15 cellular contexts compared by ENCODE assay signal in the genomic region with DNA sequence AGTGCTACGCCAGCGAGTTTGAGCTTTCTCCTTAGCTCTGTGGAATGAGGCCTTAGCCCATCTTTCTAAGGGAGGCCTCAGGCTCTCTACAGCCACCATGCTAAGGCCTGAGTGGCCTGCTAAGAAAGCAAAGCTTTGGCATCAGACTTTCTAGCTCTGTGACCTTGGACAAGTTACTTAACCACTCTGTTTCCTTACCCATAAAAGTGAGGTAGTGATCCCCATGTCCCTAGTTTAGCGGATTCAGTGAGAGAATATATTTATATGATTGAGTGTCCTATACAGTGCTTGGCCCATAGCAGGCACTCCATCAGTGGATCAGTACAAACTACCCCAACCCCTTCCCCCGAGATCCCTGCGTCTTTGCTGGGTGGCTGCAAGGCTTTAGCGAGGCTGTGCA. TPM values are rescaled to one million over a fixed set of nuclear protein-coding genes. Genes with fewer than 3 reads are reported as not detected.
DNase-seq lines count a peak whose midpoint lies in the region; ATAC-seq and TF ChIP-seq lines count a peak whose summit lies in the region.
"Had no signal": no experiment of that assay in that cellular context is flagged by ENCODE, and none has a peak within 500 bp of the region (broad histone marks: within the 10 kb centered on the region; RNA-seq: fewer than 3 reads in every experiment).

No MANE protein-coding gene starts in this region.

- H3K27ac ChIP-seq in CD4-positive, CD25-positive, alpha-beta regulatory T cell (ENCODE audit: insufficient read depth, low read length, poor library complexity, severe bottlenecking): no peak overlapping the region
- H3K27ac ChIP-seq in sigmoid colon: peak overlapping the region; percentile 38 to 71 (median 62)

- peaks cover 63% of the 10 kb centered on the region for H3K36me3 ChIP-seq in CD4-positive, CD25-positive, alpha-beta regulatory T cell (ENCODE audit: control insufficient read depth, insufficient read depth, low read length)
- H3K36me3 ChIP-seq in endocrine pancreas (ENCODE audit: control insufficient read depth, insufficient read depth, low read length): peaks cover 3% of the 10 kb centered on the region
- H3K36me3 ChIP-seq in sigmoid colon: peaks cover 11 to 75% (median 37%) of the 10 kb centered on the region in 4 donors

- TF ChIP-seq EP300 in sigmoid colon (IDR thresholded peaks at IDR 0.05): no peak

- intact Hi-C loops in sigmoid colon (cut with DNase I): no loop called here

- CTCF ChIA-PET in T-cell (lab: Charles Lee): no interaction called here

- no peak for TF ChIP-seq POLR2A in sigmoid colon (IDR thresholded peaks at IDR 0.05)

- peaks cover 0 to 2% (median 0%) of the 10 kb centered on the region in 7 donors for H3K9me3 Mint-ChIP-seq in CD4-positive, CD25-positive, alpha-beta regulatory T cell
- H3K9me3 Mint-ChIP-seq in HFFc6 (no peaks in the 10 kb centered on the region), T-cell (no peaks in the 10 kb centered on the region)
- H3K9me3 Mint-ChIP-seq: activated CD4-positive, alpha-beta memory T cell treated with anti-CD3 and anti-CD28 coated beads for 36 hours had no signal

- no peaks in the 10 kb centered on the region for H3K27me3 Mint-ChIP-seq in CD4-positive, CD25-positive, alpha-beta regulatory T cell
- no peaks in the 10 kb centered on the region for H3K27me3 Mint-ChIP-seq in HFFc6 (ENCODE audit: insufficient read depth)
- no peaks in the 10 kb centered on the region for H3K27me3 Mint-ChIP-seq in T-cell
- H3K27me3 Mint-ChIP-seq: activated CD4-positive, alpha-beta memory T cell treated with anti-CD3 and anti-CD28 coated beads for 36 hours had no signal

- H3K9ac ChIP-seq in endocrine pancreas (ENCODE audit: control insufficient read depth, insufficient read depth, low read length): peak overlapping the region; percentile 35

- WGBS in sigmoid colon, 2 donors: 56 to 77% methylated on average over 6 of the region's 6 CpGs

- H3K9me3 ChIP-seq in CD4-positive, CD25-positive, alpha-beta regulatory T cell (ENCODE audit: control insufficient read depth in 2 of 2, low read length in 2 of 2): no peaks in the 10 kb centered on the region
- no peaks in the 10 kb centered on the region for H3K9me3 ChIP-seq in endocrine pancreas (ENCODE audit: control insufficient read depth, low read length)
- H3K9me3 ChIP-seq in sigmoid colon: no peaks in the 10 kb centered on the region

- no peaks in the 10 kb centered on the region for H3K27me3 ChIP-seq in CD4-positive, CD25-positive, alpha-beta regulatory T cell (ENCODE audit: control insufficient read depth, insufficient read depth, low read length)
- no peaks in the 10 kb centered on the region for H3K27me3 ChIP-seq in endocrine pancreas (ENCODE audit: control insufficient read depth, insufficient read depth, low read length)
- no peaks in the 10 kb centered on the region for H3K27me3 ChIP-seq in sigmoid colon

- H3K4me3 ChIP-seq in CD4-positive, CD25-positive, alpha-beta regulatory T cell (ENCODE audit: low read depth, low read length): no peak overlapping the region
- H3K4me3 ChIP-seq in endocrine pancreas (ENCODE audit: control insufficient read depth, insufficient read depth, low read length): no peak overlapping the region
- no peak overlapping the region for H3K4me3 ChIP-seq in sigmoid colon

- no peak for DNase-seq in CD4-positive, CD25-positive, alpha-beta regulatory T cell
- no peak for DNase-seq in HFFc6
- no peak for DNase-seq in sigmoid colon
- DNase-seq in T-cell: no peak
- DNase-seq in stimulated activated naive CD4-positive, alpha-beta T cell treated with Interleukin-2 at 50 U/mL for 16 hours (lab: John Stamatoyannopoulos, UW): no peak
- DNase-seq: activated CD4-positive, alpha-beta memory T cell treated with anti-CD3 and anti-CD28 coated beads for 36 hours; GDM1; MV-4-11; NCI-H2081 treated with DMSO at 0.1 percent for 48 hours; NCI-H526 treated with DMSO at 0.1 percent for 48 hours; stimulated activated CD4-positive, alpha-beta T cell treated with anti-CD3 and anti-CD28 coated beads, Interleukin-4, amount 100 ng/mL, for 1 hour; stimulated activated CD8-positive, alpha-beta memory T cell treated with anti-CD3 and anti-CD28 coated beads, Interleukin-4, amount 100 ng/mL, for 48 hours had no signal

- ATAC-seq in CD4-positive, CD25-positive, alpha-beta regulatory T cell (ENCODE audit: low read depth in 2 of 2): no peak
- ATAC-seq in T-cell (replicated peaks in 1 of 4): no peak
- ATAC-seq in HG03439 (IDR thresholded peaks at IDR 0.05; ENCODE audit: unreplicated experiment): no peak
- no peak for ATAC-seq in HG03378 (IDR thresholded peaks at IDR 0.05; ENCODE audit: unreplicated experiment)

- POLR2A ChIA-PET in T-cell (lab: Charles Lee): no interaction called here

- H3K4me1 ChIP-seq in CD4-positive, CD25-positive, alpha-beta regulatory T cell (ENCODE audit: control insufficient read depth, insufficient read depth, low read length, poor library complexity, severe bottlenecking): peaks cover 27% of the 10 kb centered on the region
- peaks cover 12% of the 10 kb centered on the region for H3K4me1 ChIP-seq in endocrine pancreas (ENCODE audit: control insufficient read depth, insufficient read depth, low read length)
- peaks cover 0 to 67% (median 61%) of the 10 kb centered on the region in 4 donors for H3K4me1 ChIP-seq in sigmoid colon

- H3K27ac Mint-ChIP-seq in CD4-positive, CD25-positive, alpha-beta regulatory T cell: peak overlapping the region in 2 of 3 donors; percentile 20 to 77
- peak overlapping the region; percentile 73 for H3K27ac Mint-ChIP-seq in HFFc6
- peak overlapping the region in 1 of 2 donors; percentile 52 for H3K27ac Mint-ChIP-seq in T-cell

- peaks cover 47% of the 10 kb centered on the region for H3K36me3 Mint-ChIP-seq in CD4-positive, CD25-positive, alpha-beta regulatory T cell
- peaks cover 66% of the 10 kb centered on the region for H3K36me3 Mint-ChIP-seq in HFFc6 (ENCODE audit: low read depth)
- H3K36me3 Mint-ChIP-seq in T-cell: peaks cover 57% of the 10 kb centered on the region

- peak overlapping the region in 1 of 4 donors; percentile 43 for H3K4me3 Mint-ChIP-seq in CD4-positive, CD25-positive, alpha-beta regulatory T cell
- H3K4me3 Mint-ChIP-seq in HFFc6 (no peak overlapping the region), T-cell (no peak overlapping the region)
- H3K4me3 Mint-ChIP-seq: activated CD4-positive, alpha-beta memory T cell treated with anti-CD3 and anti-CD28 coated beads for 36 hours had no signal

- peaks cover 29 to 78% (median 42%) of the 10 kb centered on the region in 4 donors for H3K4me1 Mint-ChIP-seq in CD4-positive, CD25-positive, alpha-beta regulatory T cell
- peaks cover 72% of the 10 kb centered on the region for H3K4me1 Mint-ChIP-seq in HFFc6 (ENCODE audit: low read depth)
- H3K4me1 Mint-ChIP-seq in T-cell: peaks cover 69 to 79% (median 72%) of the 10 kb centered on the region in 3 donors

- TF ChIP-seq CTCF in HFFc6 (IDR thresholded peaks at IDR 0.05) (no peak), sigmoid colon (IDR thresholded peaks at IDR 0.05) (no peak)

RNA-seq across cellular contexts. Expression of a gene that starts 4.0 kb away (rescaled TPM):
- total RNA-seq in CD4-positive, CD25-positive, alpha-beta regulatory T cell: 19.1 TPM
- polyA plus RNA-seq in CD4-positive, CD25-positive, alpha-beta regulatory T cell: 10 to 100 TPM; 11.9 to 18.4 (median 13.2) TPM
- 10 to 100 TPM; 27.6 to 36.3 (median 29.4) TPM for total RNA-seq in HFFc6 (2021; fragmentation: NEBNext Ultra II Directional; extraction: Animal tissue kit (Norgen Biotek cat#: 25700))
- total RNA-seq in sigmoid colon: 10 to 100 TPM; 22.2 to 23.5 (median 22.9) TPM
- polyA plus RNA-seq in sigmoid colon: 10 to 100 TPM in 1 of 3 donors, 1 to 10 TPM in 2; 6.6 to 11.9 (median 6.7) TPM
- total RNA-seq in T-cell: 10 to 100 TPM; 26.2 to 45.9 (median 43.2) TPM

RNA-seq across cellular contexts. Expression of a gene that starts 32.7 kb away (rescaled TPM):
- total RNA-seq in CD4-positive, CD25-positive, alpha-beta regulatory T cell: 12.7 TPM
- polyA plus RNA-seq in CD4-positive, CD25-positive, alpha-beta regulatory T cell: 10 to 100 TPM; 14.5 to 21.4 (median 17.0) TPM
- 1 to 10 TPM; 6.5 to 8.1 (median 7.0) TPM for total RNA-seq in HFFc6 (2021; fragmentation: NEBNext Ultra II Directional; extraction: Animal tissue kit (Norgen Biotek cat#: 25700))
- 10 to 100 TPM in 2 of 4 donors, 1 to 10 TPM in 2; 8.3 to 16.4 (median 11.2) TPM for total RNA-seq in sigmoid colon
- 1 to 10 TPM; 7.2 to 9.2 (median 8.2) TPM for polyA plus RNA-seq in sigmoid colon
- total RNA-seq in T-cell: 10 to 100 TPM; 11.1 to 14.6 (median 12.8) TPM
